8 cellular contexts compared by ENCODE assay signal in the genomic region with DNA sequence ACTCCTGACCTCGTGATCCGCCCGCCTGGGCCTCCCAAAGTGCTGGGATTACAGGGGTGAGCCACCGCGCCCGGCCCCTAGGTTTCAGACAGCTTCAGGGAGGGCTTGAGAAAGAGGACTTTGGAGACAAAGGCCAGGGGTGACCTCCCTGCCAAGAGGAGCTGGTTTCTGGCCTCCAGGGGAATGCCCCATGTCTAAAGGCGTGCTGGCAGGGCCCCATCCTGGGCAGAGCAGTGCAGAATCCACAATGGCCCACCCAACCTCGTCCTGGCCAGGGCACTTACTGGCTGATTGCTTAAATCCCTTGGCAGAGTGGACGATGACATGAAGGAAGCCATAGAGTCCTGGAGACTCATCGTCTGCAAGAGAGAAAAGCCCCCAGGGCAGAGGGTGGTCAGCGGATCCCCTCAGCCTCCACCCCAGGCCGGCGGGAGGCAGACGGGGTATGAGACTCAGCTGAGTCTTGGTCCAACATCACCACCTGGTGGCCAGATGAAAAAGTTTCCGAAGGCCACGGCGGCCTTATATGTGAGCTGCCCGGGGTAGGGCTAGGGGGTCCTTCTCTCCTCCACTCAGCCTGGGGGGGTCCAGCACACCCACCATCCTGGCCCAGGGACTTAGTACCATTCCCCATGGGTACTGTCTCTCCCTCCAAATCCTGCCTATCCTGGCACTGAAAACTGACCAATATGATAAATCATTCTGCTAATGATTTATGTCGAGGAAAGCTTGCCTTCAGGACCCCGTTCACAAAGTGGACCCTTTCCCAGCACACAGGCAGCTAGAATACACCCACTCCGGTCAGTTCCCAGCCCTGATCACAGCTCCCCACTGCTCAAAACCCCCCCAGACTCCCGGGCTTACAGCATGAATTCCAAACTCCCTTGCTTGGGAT. TPM values are rescaled to one million over a fixed set of nuclear protein-coding genes. Genes with fewer than 3 reads are reported as not detected.
DNase-seq lines count a peak whose midpoint lies in the region; ATAC-seq and TF ChIP-seq lines count a peak whose summit lies in the region.

No MANE protein-coding gene starts in this region.

- peak; percentile 57 to 71 for ATAC-seq in naive thymus-derived CD8-positive, alpha-beta T cell
- ATAC-seq in GM18517 (IDR thresholded peaks at IDR 0.05; ENCODE audit: unreplicated experiment) = no peak
- ATAC-seq in GM21717 (IDR thresholded peaks at IDR 0.05; ENCODE audit: unreplicated experiment) = no peak

- H3K36me3 ChIP-seq in MM.1S (replicated peaks; ENCODE audit: insufficient read depth, low read length) (no peaks in the 10 kb centered on the region; the same call in 1 of the 2 replicates), tibial nerve (peaks cover 0 to 62% (median 15%) of the 10 kb centered on the region in 3 donors)

- no peak overlapping the region for H3K4me3 Mint-ChIP-seq in naive thymus-derived CD8-positive, alpha-beta T cell

- H3K4me3 ChIP-seq in MM.1S (ENCODE audit: low read length) (no peak overlapping the region), epithelial cell of proximal tubule (ENCODE audit: low read depth, low read length) (no peak overlapping the region), tibial nerve (no peak overlapping the region)

- TF ChIP-seq EP300 in tibial nerve (IDR thresholded peaks at IDR 0.05) = peak in 1 of 2 donors; percentile 20

- H4K20me1 ChIP-seq in MM.1S (ENCODE audit: insufficient read depth, low read length) = no peaks in the 10 kb centered on the region

- no peaks in the 10 kb centered on the region for H3F3A ChIP-seq in MM.1S (ENCODE audit: insufficient read depth, low read length)

- H3K27ac ChIP-seq in MM.1S (ENCODE audit: low read length) (no peak overlapping the region), tibial nerve (peak overlapping the region in 2 of 4 donors; percentile 32 to 43)

- H2AFZ ChIP-seq in MM.1S (ENCODE audit: low read length) = no peak overlapping the region

- DNase-seq in ELF-1 (ENCODE audit: low read depth, low spot score) = peak; percentile 89
- no peak for DNase-seq in MM.1S
- DNase-seq in activated CD8-positive, alpha-beta memory T cell treated with anti-CD3 and anti-CD28 coated beads for 1 hour (ENCODE audit: extremely low read depth in 1 of 2, low read depth in 1 of 2) = peak; percentile 6 to 8
- DNase-seq in epithelial cell of proximal tubule (ENCODE audit: low read depth) = no peak
- DNase-seq in naive thymus-derived CD8-positive, alpha-beta T cell = peak in 8 of 10 donors; percentile 21 to 71 (median 24)
- DNase-seq in tibial nerve (ENCODE audit: low spot score in 2 of 2) = peak; percentile 54 to 81

- H3K9ac ChIP-seq in MM.1S (ENCODE audit: low read length) = no peak overlapping the region

- peak; percentile 52 for TF ChIP-seq CTCF in MM.1S (IDR thresholded peaks at IDR 0.05; ENCODE audit: low read length)
- peak; percentile 66 for TF ChIP-seq CTCF in epithelial cell of proximal tubule (conservative IDR thresholded peaks at IDR 0.05; ENCODE audit: low read depth, low read length)
- peak; percentile 60 to 93 (median 73) for TF ChIP-seq CTCF in tibial nerve (IDR thresholded peaks at IDR 0.05)

- H3K9me3 Mint-ChIP-seq in naive thymus-derived CD8-positive, alpha-beta T cell = no peaks in the 10 kb centered on the region

- no peaks in the 10 kb centered on the region for H3K27me3 Mint-ChIP-seq in naive thymus-derived CD8-positive, alpha-beta T cell

- peaks cover 0 to 3% (median 0%) of the 10 kb centered on the region in 4 donors for H3K4me1 Mint-ChIP-seq in naive thymus-derived CD8-positive, alpha-beta T cell

- no peaks in the 10 kb centered on the region; the same call in 1 of the 2 replicates for H3K79me2 ChIP-seq in MM.1S (ENCODE audit: low read length)

- TF ChIP-seq POLR2A in tibial nerve (IDR thresholded peaks at IDR 0.05) = no peak

- no peak overlapping the region for H3K4me2 ChIP-seq in MM.1S (ENCODE audit: low read depth, low read length)

- peak overlapping the region in 4 of 10 donors; percentile 9 to 43 (median 42) for H3K27ac Mint-ChIP-seq in naive thymus-derived CD8-positive, alpha-beta T cell

- POLR2A ChIA-PET in naive thymus-derived CD8-positive, alpha-beta T cell (lab: Charles Lee) = no interaction called here

- no peaks in the 10 kb centered on the region for H3K9me2 ChIP-seq in MM.1S (replicated peaks; ENCODE audit: insufficient read depth, low read length)

- H3K4me1 ChIP-seq in MM.1S (ENCODE audit: low read length) (peaks cover 2% of the 10 kb centered on the region; the same call in 1 of the 2 replicates), tibial nerve (peaks cover 0 to 6% (median 0%) of the 10 kb centered on the region in 4 donors)

- H3K36me3 Mint-ChIP-seq in naive thymus-derived CD8-positive, alpha-beta T cell = peaks cover 7 to 49% (median 25%) of the 10 kb centered on the region in 3 donors

- no peaks in the 10 kb centered on the region for H3K9me3 ChIP-seq in MM.1S (replicated peaks; ENCODE audit: insufficient read depth, low read length)
- H3K9me3 ChIP-seq in tibial nerve = no peaks in the 10 kb centered on the region

- H3K27me3 ChIP-seq in MM.1S (replicated peaks; ENCODE audit: insufficient read depth, low read length) = no peaks in the 10 kb centered on the region
- H3K27me3 ChIP-seq in tibial nerve = no peaks in the 10 kb centered on the region

- WGBS in tibial nerve, 2 donors = 38 to 43% methylated on average over 20 to 21 of the region's 22 CpGs

RNA-seq across cellular contexts. Expression of gene TIMM22, which starts 59.1 kb away (rescaled TPM):
- total RNA-seq in epithelial cell of proximal tubule (18.7 and 21.8 TPM in 2 replicates), tibial nerve (10 to 100 TPM; 11.1 to 18.4 (median 14.7) TPM)
- total RNA-seq in naive thymus-derived CD8-positive, alpha-beta T cell = 10 to 100 TPM; 14.5 to 15.9 TPM
- polyA plus RNA-seq in naive thymus-derived CD8-positive, alpha-beta T cell = 10 to 100 TPM; 20.8 to 25.2 (median 23.5) TPM

Comparison
In these comparisons a context has a peak if more than half of its experiments do, and no peak if none do; other contexts are left out.
1. DNase-seq: peak in ELF-1 (single experiment), activated CD8-positive, alpha-beta memory T cell treated with anti-CD3 and anti-CD28 coated beads for 1 hour (2 of 2), naive thymus-derived CD8-positive, alpha-beta T cell (8 of 10) and tibial nerve (2 of 2); none in MM.1S (single experiment) and epithelial cell of proximal tubule (single experiment).
2. ATAC-seq: peak in naive thymus-derived CD8-positive, alpha-beta T cell (2 of 2); none in GM18517 (single experiment) and GM21717 (single experiment).
3. Peak in every context shown above with its lines, with median percentiles within 50 percentile points of each other: CTCF ChIP-seq.